ENCODE assay signal across 13 cellular contexts in genomic region chr6:149483302-149483701, GRCh38. TPM values are rescaled to one million over a fixed set of nuclear protein-coding genes. Genes with fewer than 3 reads are reported as not detected.
DNase-seq lines count a peak whose midpoint lies in the region; ATAC-seq, FAIRE-seq and TF ChIP-seq lines count a peak whose summit lies in the region.
"Had no signal": no experiment of that assay in that cellular context is flagged by ENCODE, and none has a peak within 500 bp of the region (broad histone marks: within the 10 kb centered on the region; RNA-seq: fewer than 3 reads in every experiment).

No MANE protein-coding gene starts in this region.

- H3K27me3 ChIP-seq in lower lobe of right lung (ENCODE audit: low read depth) = no peaks in the 10 kb centered on the region
- H3K27me3 ChIP-seq: testis had no signal

- intact Hi-C loops in lower lobe of right lung (cut with DNase I) = no loop called here

- H3K27me3 Mint-ChIP-seq in T-cell (no peaks in the 10 kb centered on the region), glutamatergic neuron (ENCODE audit: unreplicated experiment) (no peaks in the 10 kb centered on the region)

- H3K9me3 Mint-ChIP-seq in T-cell (no peaks in the 10 kb centered on the region), glutamatergic neuron (ENCODE audit: unreplicated experiment) (peaks cover 1% of the 10 kb centered on the region)

- CTCF ChIA-PET in T-cell (lab: Charles Lee) = interaction anchor here (0.8 to 2.6 kb wide), 7 partner anchors 12 to 288 kb away, joined by 3 to 11 read pairs (median 4); no protein-coding TSS in a partner anchor

- H3K4me1 Mint-ChIP-seq in T-cell (peaks cover 60 to 71% (median 62%) of the 10 kb centered on the region in 3 donors), glutamatergic neuron (ENCODE audit: low read depth, unreplicated experiment) (no peaks in the 10 kb centered on the region)

- peak overlapping the region; percentile 12 for H3K4me3 ChIP-seq in lower lobe of right lung
- H3K4me3 ChIP-seq: testis had no signal

- H3K27ac Mint-ChIP-seq in T-cell (peak overlapping the region; percentile 99), glutamatergic neuron (ENCODE audit: unreplicated experiment) (no peak overlapping the region)

- peaks cover 37% of the 10 kb centered on the region for H3K4me1 ChIP-seq in lower lobe of right lung
- H3K4me1 ChIP-seq: testis had no signal

- H3K36me3 Mint-ChIP-seq in T-cell (peaks cover 39% of the 10 kb centered on the region), glutamatergic neuron (ENCODE audit: unreplicated experiment) (no peaks in the 10 kb centered on the region)

- ATAC-seq in T-cell (replicated peaks in 1 of 4) (no peak), lower lobe of right lung (peak; percentile 14 to 30), GM21381 (IDR thresholded peaks at IDR 0.05; ENCODE audit: unreplicated experiment) (no peak)

- H3K36me3 ChIP-seq in lower lobe of right lung = no peaks in the 10 kb centered on the region

- POLR2A ChIA-PET in T-cell (lab: Charles Lee) = interaction anchor here (0.5 to 1.3 kb wide), 11 partner anchors 9 to 723 kb away, joined by 3 to 6 read pairs (median 3); no protein-coding TSS in a partner anchor

- TF ChIP-seq CTCF in lower lobe of right lung (IDR thresholded peaks at IDR 0.05) (no peak), glutamatergic neuron (IDR thresholded peaks at IDR 0.05; ENCODE audit: partially characterized antibody, unreplicated experiment) (no peak)

- FAIRE-seq in GM12891 (lab: Jason Lieb, UNC) = peak; percentile 79
- FAIRE-seq: RCC 7860 had no signal

- DNase-seq in AML-193 (lab: John Stamatoyannopoulos, UW) (peak; percentile 86 to 87), GM12891 (ENCODE audit: insufficient read length, low spot score) (no peak), T-cell (no peak), lower lobe of right lung (no peak), glutamatergic neuron (no peak), dedifferentiated amniotic fluid mesenchymal stem cell (ENCODE audit: extremely low spot score) (no peak)
- DNase-seq in stimulated activated naive CD4-positive, alpha-beta T cell treated with Interleukin-2 at 50 U/mL for 16 hours (lab: John Stamatoyannopoulos, UW) = no peak
- DNase-seq: activated CD4-positive, alpha-beta T cell treated with anti-CD3 and anti-CD28 coated beads, Interleukin-2, amount 50 U/mL, for 48 hours; HCEC 1CT; NCI-H1048; testis had no signal

- H3K4me3 Mint-ChIP-seq in T-cell (peak overlapping the region; percentile 85 to 92 (median 91)), glutamatergic neuron (ENCODE audit: unreplicated experiment) (no peak overlapping the region)

- TF ChIP-seq POLR2A in GM12891 (IDR thresholded peaks at IDR 0.05; ENCODE audit: low read depth, low read length) = no peak

- peak overlapping the region; percentile 90 for H3K27ac ChIP-seq in lower lobe of right lung

- H3K9me3 ChIP-seq in lower lobe of right lung = no peaks in the 10 kb centered on the region
- H3K9me3 ChIP-seq: testis had no signal

TF ChIP-seq in GM12891, 5 proteins besides CTCF, POLR2A, EP300 and RAD21:
- TF ChIP-seq POLR2AphosphoS5 (IDR thresholded peaks at IDR 0.05; ENCODE audit: low read depth, low read length) = no peak
- no peak for TF ChIP-seq TAF1 (IDR thresholded peaks at IDR 0.05; ENCODE audit: low read depth, low read length)
- no peak for TF ChIP-seq POU2F2 (IDR thresholded peaks at IDR 0.05; ENCODE audit: low read depth, low read length)
- no peak for TF ChIP-seq PAX5 (IDR thresholded peaks at IDR 0.05; ENCODE audit: insufficient read depth, low read length, severe bottlenecking)
- no peak for TF ChIP-seq SPI1 (IDR thresholded peaks at IDR 0.05; ENCODE audit: low read depth, low read length)

RNA-seq across cellular contexts. Expression of gene ZC3H12D, which starts 1.5 kb away (rescaled TPM):
- polyA plus RNA-seq in GM12891 (2012; ENCODE audit: low read depth, missing spikeins) = 5.1 TPM
- total RNA-seq in T-cell (100 to 1,000 TPM in 3 of 5 donors, 10 to 100 TPM in 2; 48.2 to 117 (median 107) TPM), lower lobe of right lung (2.6 TPM), glutamatergic neuron (ENCODE audit: unreplicated experiment) (48.7 TPM)

Comparison
In these comparisons a context has a peak if more than half of its experiments do, and no peak if none do; other contexts are left out.
1. DNase-seq: peak in AML-193 (2 of 2); none in GM12891 (single experiment), T-cell (0 of 34), lower lobe of right lung (single experiment), glutamatergic neuron (single experiment), dedifferentiated amniotic fluid mesenchymal stem cell (single experiment) and stimulated activated naive CD4-positive, alpha-beta T cell treated with Interleukin-2 at 50 U/mL for 16 hours (single experiment).
2. ATAC-seq: peak in lower lobe of right lung (2 of 2); none in T-cell (0 of 4) and GM21381 (single experiment).
3. RNA of gene ZC3H12D, which starts 1.5 kb away (total RNA-seq): 48.2 to 117 TPM in T-cell and 48.7 TPM in glutamatergic neuron (single experiment); 2.6 TPM in lower lobe of right lung (single experiment); every median in the first group is over 10 times any median in the second.